8 cellular contexts compared by ENCODE assay signal in the genomic region with DNA sequence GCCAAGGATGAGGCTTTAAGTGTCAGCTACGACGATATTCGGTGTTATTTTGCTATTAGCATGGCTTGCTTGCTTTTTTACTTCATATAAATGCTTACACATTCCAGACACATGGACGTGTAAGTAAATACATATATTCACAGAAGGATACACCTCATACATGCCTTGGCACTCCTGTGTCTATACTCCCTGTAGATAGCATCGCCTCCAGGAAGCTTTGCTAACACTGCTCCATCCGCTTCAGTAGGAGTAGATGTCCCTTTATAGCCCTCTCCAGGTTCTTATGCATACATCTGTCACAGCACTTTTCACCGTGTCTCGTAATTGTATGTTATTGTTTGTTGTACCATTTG. TPM values are rescaled to one million over a fixed set of nuclear protein-coding genes. Genes with fewer than 3 reads are reported as not detected.
A peak's percentile ranks its signal among the peaks of the same experiment; 100 is the strongest.
DNase-seq lines count a peak whose midpoint lies in the region; ATAC-seq and TF ChIP-seq lines count a peak whose summit lies in the region.

No MANE protein-coding gene starts in this region.

- CTCF ChIA-PET in activated CD8-positive, alpha-beta T cell treated with anti-CD3 and anti-CD28 coated beads for 36 hours (lab: Charles Lee): no interaction called here
- CTCF ChIA-PET in activated CD8-positive, alpha-beta T cell treated with anti-CD3 and anti-CD28 coated beads, Interleukin-2, amount 10 ng/mL, durations not matched to agents 7 days and 5 days (lab: Charles Lee): no interaction called here

- peaks cover 7% of the 10 kb centered on the region for H3K4me1 Mint-ChIP-seq in activated CD8-positive, alpha-beta T cell treated with anti-CD3 and anti-CD28 coated beads for 36 hours (ENCODE audit: low read depth)
- H3K4me1 Mint-ChIP-seq in activated CD8-positive, alpha-beta T cell treated with anti-CD3 and anti-CD28 coated beads, Interleukin-2, amount 10 ng/mL, durations not matched to agents 7 days and 5 days (ENCODE audit: low read depth): peaks cover 8% of the 10 kb centered on the region
- peaks cover 5% of the 10 kb centered on the region for H3K4me1 Mint-ChIP-seq in activated T-helper 17 cell treated with anti-CD3 and anti-CD28 coated beads, Interleukin-2, amount 50 U/mL, for 72 hours

- POLR2A ChIA-PET in activated CD8-positive, alpha-beta T cell treated with anti-CD3 and anti-CD28 coated beads for 36 hours (lab: Charles Lee): no interaction called here
- POLR2A ChIA-PET in activated CD8-positive, alpha-beta T cell treated with anti-CD3 and anti-CD28 coated beads, Interleukin-2, amount 10 ng/mL, durations not matched to agents 7 days and 5 days (lab: Charles Lee): no interaction called here

- no peak for TF ChIP-seq CTCF in activated CD8-positive, alpha-beta T cell treated with anti-CD3 and anti-CD28 coated beads for 36 hours (IDR thresholded peaks at IDR 0.05)

- no peaks in the 10 kb centered on the region for H3K36me3 Mint-ChIP-seq in activated CD8-positive, alpha-beta T cell treated with anti-CD3 and anti-CD28 coated beads for 36 hours (ENCODE audit: low read depth)
- H3K36me3 Mint-ChIP-seq in activated CD8-positive, alpha-beta T cell treated with anti-CD3 and anti-CD28 coated beads, Interleukin-2, amount 10 ng/mL, durations not matched to agents 7 days and 5 days (ENCODE audit: low read depth): no peaks in the 10 kb centered on the region
- no peaks in the 10 kb centered on the region for H3K36me3 Mint-ChIP-seq in activated T-helper 17 cell treated with anti-CD3 and anti-CD28 coated beads, Interleukin-2, amount 50 U/mL, for 72 hours (ENCODE audit: low read depth)

- no peak for ATAC-seq in activated CD8-positive, alpha-beta T cell treated with anti-CD3 and anti-CD28 coated beads for 36 hours
- ATAC-seq in activated CD8-positive, alpha-beta T cell treated with anti-CD3 and anti-CD28 coated beads, Interleukin-2, amount 10 ng/mL, durations not matched to agents 7 days and 5 days: no peak
- ATAC-seq in activated T-helper 17 cell treated with anti-CD3 and anti-CD28 coated beads, Interleukin-2, amount 50 U/mL, for 72 hours (replicated peaks): no peak
- peak; percentile 55 for ATAC-seq in left colon

- no peak for DNase-seq in activated CD8-positive, alpha-beta T cell treated with anti-CD3 and anti-CD28 coated beads for 36 hours
- DNase-seq in activated CD8-positive, alpha-beta T cell treated with anti-CD3 and anti-CD28 coated beads, Interleukin-2, amount 10 ng/mL, durations not matched to agents 7 days and 5 days: no peak
- DNase-seq in left colon (no peak), superior temporal gyrus (ENCODE audit: extremely low spot score) (peak; percentile 55), Kasumi-1 (lab: John Stamatoyannopoulos, UW) (no peak), SHP77 treated with DMSO at 0.1 percent for 48 hours (lab: John Stamatoyannopoulos, UW) (no peak), SIG-M5 treated with dmso at 0.1 percent for 504 hours (lab: John Stamatoyannopoulos, UW; ENCODE audit: unreplicated experiment) (no peak)

- intact Hi-C loops in activated CD8-positive, alpha-beta T cell treated with anti-CD3 and anti-CD28 coated beads for 36 hours (cut with micrococcal nuclease): no loop called here
- intact Hi-C loops in left colon (cut with DNase I, micrococcal nuclease): no loop called here

- peak overlapping the region; percentile 46 for H3K4me3 Mint-ChIP-seq in activated CD8-positive, alpha-beta T cell treated with anti-CD3 and anti-CD28 coated beads for 36 hours
- no peak overlapping the region for H3K4me3 Mint-ChIP-seq in activated CD8-positive, alpha-beta T cell treated with anti-CD3 and anti-CD28 coated beads, Interleukin-2, amount 10 ng/mL, durations not matched to agents 7 days and 5 days
- H3K4me3 Mint-ChIP-seq in activated T-helper 17 cell treated with anti-CD3 and anti-CD28 coated beads, Interleukin-2, amount 50 U/mL, for 72 hours: peak overlapping the region; percentile 33

- H3K27me3 Mint-ChIP-seq in activated CD8-positive, alpha-beta T cell treated with anti-CD3 and anti-CD28 coated beads for 36 hours: peaks cover 34% of the 10 kb centered on the region
- H3K27me3 Mint-ChIP-seq in activated CD8-positive, alpha-beta T cell treated with anti-CD3 and anti-CD28 coated beads, Interleukin-2, amount 10 ng/mL, durations not matched to agents 7 days and 5 days (ENCODE audit: low read depth): peaks cover 36% of the 10 kb centered on the region
- peaks cover 48% of the 10 kb centered on the region for H3K27me3 Mint-ChIP-seq in activated T-helper 17 cell treated with anti-CD3 and anti-CD28 coated beads, Interleukin-2, amount 50 U/mL, for 72 hours

- no peaks in the 10 kb centered on the region for H3K9me3 Mint-ChIP-seq in activated CD8-positive, alpha-beta T cell treated with anti-CD3 and anti-CD28 coated beads for 36 hours
- H3K9me3 Mint-ChIP-seq in activated CD8-positive, alpha-beta T cell treated with anti-CD3 and anti-CD28 coated beads, Interleukin-2, amount 10 ng/mL, durations not matched to agents 7 days and 5 days (ENCODE audit: insufficient read depth): no peaks in the 10 kb centered on the region
- no peaks in the 10 kb centered on the region for H3K9me3 Mint-ChIP-seq in activated T-helper 17 cell treated with anti-CD3 and anti-CD28 coated beads, Interleukin-2, amount 50 U/mL, for 72 hours

- no peak overlapping the region for H3K27ac Mint-ChIP-seq in activated CD8-positive, alpha-beta T cell treated with anti-CD3 and anti-CD28 coated beads for 36 hours
- H3K27ac Mint-ChIP-seq in activated CD8-positive, alpha-beta T cell treated with anti-CD3 and anti-CD28 coated beads, Interleukin-2, amount 10 ng/mL, durations not matched to agents 7 days and 5 days: no peak overlapping the region
- no peak overlapping the region for H3K27ac Mint-ChIP-seq in activated T-helper 17 cell treated with anti-CD3 and anti-CD28 coated beads, Interleukin-2, amount 50 U/mL, for 72 hours

RNA-seq across cellular contexts. Expression of gene KCTD1, which starts 27.5 kb away (rescaled TPM):
- total RNA-seq in activated CD8-positive, alpha-beta T cell treated with anti-CD3 and anti-CD28 coated beads for 36 hours: 1 to 10 TPM; 3.4 TPM
- total RNA-seq in activated CD8-positive, alpha-beta T cell treated with anti-CD3 and anti-CD28 coated beads, Interleukin-2, amount 10 ng/mL, durations not matched to agents 7 days and 5 days: 1 to 10 TPM; 3.0 to 3.5 TPM
- total RNA-seq in activated T-helper 17 cell treated with anti-CD3 and anti-CD28 coated beads, Interleukin-2, amount 50 U/mL, for 72 hours: 1 to 10 TPM; 2.0 to 3.2 TPM
- 10 to 100 TPM; 12.3 to 15.6 TPM for total RNA-seq in left colon
